12 cellular contexts compared by ENCODE assay signal in genomic region chr7:2511769-2512168, GRCh38. TPM values are rescaled to one million over a fixed set of nuclear protein-coding genes. Genes with fewer than 3 reads are reported as not detected.
DNase-seq lines count a peak whose midpoint lies in the region; ATAC-seq and TF ChIP-seq lines count a peak whose summit lies in the region.
"Had no signal": no experiment of that assay in that cellular context is flagged by ENCODE, and none has a peak within 500 bp of the region (broad histone marks: within the 10 kb centered on the region; RNA-seq: fewer than 3 reads in every experiment).

No MANE protein-coding gene starts in this region.

- CTCF ChIA-PET in activated B cell treated with CpG ODN at 0.5 μM for 24 hours (lab: Charles Lee): interaction anchor here (1.2 to 2.2 kb wide), 5 partner anchors 9 to 198 kb away, joined by 3 to 10 read pairs (median 5); no protein-coding TSS in a partner anchor

- peak overlapping the region in 1 of 59 donors; percentile 28 for H3K27ac ChIP-seq in dorsolateral prefrontal cortex

- no peak for DNase-seq in activated T-cell treated with anti-CD3 and anti-CD28 coated beads, Interleukin-2, amount 50 U/mL, for 24 hours
- DNase-seq in activated T-cell treated with anti-CD3 and anti-CD28 coated beads, Interleukin-2, amount 50 U/mL, for 1 hour: no peak
- no peak for DNase-seq in activated B cell treated with CpG ODN at 0.5 μM for 24 hours
- no peak for DNase-seq in stimulated activated naive CD8-positive, alpha-beta T cell treated with anti-CD3 and anti-CD28 coated beads, Interleukin-15, amount 100 ng/mL, for 72 hours
- DNase-seq in COLO829 (ENCODE audit: low spot score): no peak
- DNase-seq in dorsolateral prefrontal cortex: no peak
- DNase-seq: activated CD4-positive, CD25-positive, alpha-beta regulatory T cell treated with anti-CD3 and anti-CD28 coated beads, Interleukin-2, amount 50 U/mL, for 72 hours; RPMI8226 had no signal

- peaks cover 4% of the 10 kb centered on the region for H3K36me3 ChIP-seq in iPS-15b (ENCODE audit: control insufficient read depth, insufficient read depth, low read length)

- H3K4me1 Mint-ChIP-seq in activated T-cell treated with anti-CD3 and anti-CD28 coated beads, Interleukin-2, amount 50 U/mL, for 24 hours (ENCODE audit: low read depth): peaks cover 55% of the 10 kb centered on the region
- H3K4me1 Mint-ChIP-seq in activated B cell treated with CpG ODN at 0.5 μM for 24 hours: peaks cover 64% of the 10 kb centered on the region
- H3K4me1 Mint-ChIP-seq in stimulated activated naive CD8-positive, alpha-beta T cell treated with anti-CD3 and anti-CD28 coated beads, Interleukin-15, amount 100 ng/mL, for 72 hours: peaks cover 64% of the 10 kb centered on the region

- no peaks in the 10 kb centered on the region for H3K9me3 ChIP-seq in iPS-15b (ENCODE audit: control insufficient read depth, insufficient read depth, low read length)

- no peaks in the 10 kb centered on the region for H3K9me3 Mint-ChIP-seq in activated T-cell treated with anti-CD3 and anti-CD28 coated beads, Interleukin-2, amount 50 U/mL, for 24 hours
- no peaks in the 10 kb centered on the region for H3K9me3 Mint-ChIP-seq in activated B cell treated with CpG ODN at 0.5 μM for 24 hours
- H3K9me3 Mint-ChIP-seq in stimulated activated naive CD8-positive, alpha-beta T cell treated with anti-CD3 and anti-CD28 coated beads, Interleukin-15, amount 100 ng/mL, for 72 hours: no peaks in the 10 kb centered on the region

- intact Hi-C loops in activated B cell treated with CpG ODN at 0.5 μM for 24 hours (cut with micrococcal nuclease): loop anchor here (1.0 to 5.0 kb wide), 4 partner anchors 8 to 109 kb away; partner anchors contain the start of genes BRAT1, CHST12 and LFNG
- intact Hi-C loops in dorsolateral prefrontal cortex (cut with DNase I): no loop called here

- H3K4me3 Mint-ChIP-seq in activated T-cell treated with anti-CD3 and anti-CD28 coated beads, Interleukin-2, amount 50 U/mL, for 24 hours: peak overlapping the region; percentile 57
- peak overlapping the region; percentile 77 for H3K4me3 Mint-ChIP-seq in activated B cell treated with CpG ODN at 0.5 μM for 24 hours
- H3K4me3 Mint-ChIP-seq in stimulated activated naive CD8-positive, alpha-beta T cell treated with anti-CD3 and anti-CD28 coated beads, Interleukin-15, amount 100 ng/mL, for 72 hours: peak overlapping the region; percentile 82 to 84

- no peaks in the 10 kb centered on the region for H3K27me3 ChIP-seq in iPS-15b (ENCODE audit: control insufficient read depth, insufficient read depth, low read length)
- no peaks in the 10 kb centered on the region for H3K27me3 ChIP-seq in dorsolateral prefrontal cortex

- POLR2A ChIA-PET in activated B cell treated with CpG ODN at 0.5 μM for 24 hours (lab: Charles Lee): interaction anchor here (0.6 to 7.0 kb wide), 20 partner anchors 10 to 581 kb away, joined by 3 to 304 read pairs (median 6); partner anchors contain the start of genes BRAT1, CHST12, LFNG and TTYH3

- TF ChIP-seq CTCF in activated B cell treated with CpG ODN at 0.5 μM for 24 hours (IDR thresholded peaks at IDR 0.05) (no peak), dorsolateral prefrontal cortex (IDR thresholded peaks at IDR 0.05 in 54 of 56, conservative IDR thresholded peaks at IDR 0.05 in 2 of 56; ENCODE audit: low read depth in 1 of 56, partially characterized antibody in 56 of 56) (no peak)

- peak overlapping the region; percentile 89 for H3K27ac Mint-ChIP-seq in activated T-cell treated with anti-CD3 and anti-CD28 coated beads, Interleukin-2, amount 50 U/mL, for 24 hours
- H3K27ac Mint-ChIP-seq in activated B cell treated with CpG ODN at 0.5 μM for 24 hours: peak overlapping the region; percentile 95
- H3K27ac Mint-ChIP-seq in stimulated activated naive CD8-positive, alpha-beta T cell treated with anti-CD3 and anti-CD28 coated beads, Interleukin-15, amount 100 ng/mL, for 72 hours: peak overlapping the region; percentile 94 to 97

- no peaks in the 10 kb centered on the region for H3K36me3 Mint-ChIP-seq in activated T-cell treated with anti-CD3 and anti-CD28 coated beads, Interleukin-2, amount 50 U/mL, for 24 hours (ENCODE audit: low read depth)
- no peaks in the 10 kb centered on the region for H3K36me3 Mint-ChIP-seq in activated B cell treated with CpG ODN at 0.5 μM for 24 hours (ENCODE audit: low read depth)

- H3K4me3 ChIP-seq in iPS-15b (ENCODE audit: low read depth, low read length) (no peak overlapping the region), dorsolateral prefrontal cortex (peak overlapping the region in 1 of 59 donors; percentile 8)

- H3K9ac ChIP-seq in iPS-15b (ENCODE audit: low read depth, low read length): peak overlapping the region; percentile 12

- H3K4me1 ChIP-seq in iPS-15b (ENCODE audit: control insufficient read depth, insufficient read depth, low read length): no peaks in the 10 kb centered on the region

- H3K27me3 Mint-ChIP-seq in activated T-cell treated with anti-CD3 and anti-CD28 coated beads, Interleukin-2, amount 50 U/mL, for 24 hours: no peaks in the 10 kb centered on the region
- no peaks in the 10 kb centered on the region for H3K27me3 Mint-ChIP-seq in activated B cell treated with CpG ODN at 0.5 μM for 24 hours
- no peaks in the 10 kb centered on the region for H3K27me3 Mint-ChIP-seq in stimulated activated naive CD8-positive, alpha-beta T cell treated with anti-CD3 and anti-CD28 coated beads, Interleukin-15, amount 100 ng/mL, for 72 hours

- no peak for ATAC-seq in activated B cell treated with CpG ODN at 0.5 μM for 24 hours (ENCODE audit: low read depth)
- no peak for ATAC-seq in stimulated activated naive CD8-positive, alpha-beta T cell treated with anti-CD3 and anti-CD28 coated beads, Interleukin-15, amount 100 ng/mL, for 72 hours
- ATAC-seq in GM18519 (IDR thresholded peaks at IDR 0.05; ENCODE audit: low FRiP score, unreplicated experiment): no peak

RNA-seq across cellular contexts. Expression of gene LFNG, which starts 7.8 kb away (rescaled TPM):
- total RNA-seq in activated B cell treated with CpG ODN at 0.5 μM for 24 hours: 87.4 and 95.8 TPM in 2 replicates
- 10 to 100 TPM in 110 of 120 experiments, 1 to 10 TPM in 10; 7.5 to 44.5 (median 15.8) TPM for total RNA-seq in dorsolateral prefrontal cortex

RNA-seq across cellular contexts. Expression of gene GRIFIN, which starts 35.6 kb away (rescaled TPM):
- not detected in 2 replicates for total RNA-seq in activated B cell treated with CpG ODN at 0.5 μM for 24 hours
- total RNA-seq in dorsolateral prefrontal cortex: not detected
- total RNA-seq: fibroblast of lung, omental fat pad had no signal

RNA-seq across cellular contexts. Expression of gene BRAT1, which starts 43.6 kb away (rescaled TPM):
- total RNA-seq in activated B cell treated with CpG ODN at 0.5 μM for 24 hours (29.6 and 31.7 TPM in 2 replicates), dorsolateral prefrontal cortex (10 to 100 TPM; 16.7 to 38.4 (median 24.9) TPM)

RNA-seq across cellular contexts. Expression of gene IQCE, which starts 47.0 kb away (rescaled TPM):
- total RNA-seq in activated B cell treated with CpG ODN at 0.5 μM for 24 hours (7.5 and 7.7 TPM in 2 replicates), dorsolateral prefrontal cortex (10 to 100 TPM; 26.3 to 72.5 (median 45.2) TPM)
